1 cellular context compared by ENCODE assay signal in the genomic region with DNA sequence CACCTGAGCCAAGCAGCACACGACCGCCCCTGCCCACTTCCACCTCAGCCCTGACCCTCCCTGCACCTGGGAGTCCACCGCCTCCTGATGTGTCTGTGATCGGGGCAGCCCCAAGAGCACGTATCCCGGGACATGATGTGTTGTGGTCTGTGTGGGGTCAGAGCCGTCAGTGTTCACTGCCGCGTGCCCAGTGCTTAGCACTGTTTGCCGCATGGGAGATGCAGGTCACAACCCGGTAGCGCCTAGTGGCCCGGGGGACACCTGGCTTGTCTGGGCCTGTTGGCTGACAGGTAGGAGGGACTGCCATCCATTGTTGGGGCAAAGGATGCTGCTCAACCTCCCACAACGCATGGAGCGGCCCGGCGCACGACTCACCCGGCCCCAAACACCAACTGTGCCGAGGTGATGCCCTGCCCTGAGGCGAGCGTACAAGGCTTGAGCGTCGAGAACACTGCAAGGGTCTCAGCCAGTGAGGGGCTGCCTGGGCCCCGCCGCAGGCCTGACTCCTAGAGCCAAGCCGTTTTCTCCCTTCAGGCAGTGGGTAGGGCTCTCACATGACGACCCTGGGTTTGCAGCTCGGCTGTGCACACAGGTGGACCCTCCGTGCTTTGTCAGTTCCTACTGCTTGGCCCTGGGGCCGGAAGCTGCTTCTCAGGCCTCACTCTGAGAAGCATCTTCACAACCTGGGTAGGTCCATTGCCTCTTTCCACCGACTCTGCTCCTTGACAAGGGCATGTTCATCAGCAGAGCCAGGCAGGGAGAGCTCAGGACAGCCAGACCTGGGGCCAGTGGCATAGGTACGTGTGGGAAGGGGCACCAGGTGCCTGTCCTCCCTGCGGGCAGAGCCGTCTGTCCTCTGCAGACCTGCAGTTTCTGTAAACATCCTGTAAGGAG.
A peak's percentile ranks its signal among the peaks of the same experiment; 100 is the strongest.
TF ChIP-seq lines count a peak whose summit lies in the region.

No MANE protein-coding gene starts in this region.

TF ChIP-seq in HepG2, 621 proteins besides CTCF, POLR2A, EP300 and RAD21 (continued from another document and continues in another):
- TF ChIP-seq ZNF772 (CRISPR knock-in tag; IDR thresholded peaks at IDR 0.05): no peak
- no peak for TF ChIP-seq ZSCAN22 (CRISPR knock-in tag; IDR thresholded peaks at IDR 0.05)
- TF ChIP-seq HNRNPK (IDR thresholded peaks at IDR 0.05; ENCODE audit: low read depth, low read length, poor library complexity, severe bottlenecking): no peak
- TF ChIP-seq, protein P1, sequence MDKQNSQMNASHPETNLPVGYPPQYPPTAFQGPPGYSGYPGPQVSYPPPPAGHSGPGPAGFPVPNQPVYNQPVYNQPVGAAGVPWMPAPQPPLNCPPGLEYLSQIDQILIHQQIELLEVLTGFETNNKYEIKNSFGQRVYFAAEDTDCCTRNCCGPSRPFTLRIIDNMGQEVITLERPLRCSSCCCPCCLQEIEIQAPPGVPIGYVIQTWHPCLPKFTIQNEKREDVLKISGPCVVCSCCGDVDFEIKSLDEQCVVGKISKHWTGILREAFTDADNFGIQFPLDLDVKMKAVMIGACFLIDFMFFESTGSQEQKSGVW (CRISPR knock-in tag; IDR thresholded peaks at IDR 0.05; ENCODE audit: borderline replicate concordance): no peak
- no peak for TF ChIP-seq ZNF549 (CRISPR knock-in tag; IDR thresholded peaks at IDR 0.05)
- TF ChIP-seq ZFP62 (CRISPR knock-in tag; IDR thresholded peaks at IDR 0.05): no peak
- peak; percentile 9; the same call in 1 of the 2 replicates for TF ChIP-seq KDM2A (CRISPR knock-in tag; IDR thresholded peaks at IDR 0.05; ENCODE audit: borderline replicate concordance, low read depth)
- TF ChIP-seq RAD51 (IDR thresholded peaks at IDR 0.05; ENCODE audit: borderline replicate concordance): no peak
- no peak for TF ChIP-seq ZNF570 (CRISPR knock-in tag; IDR thresholded peaks at IDR 0.05; ENCODE audit: borderline replicate concordance)
- no peak for TF ChIP-seq SKI (IDR thresholded peaks at IDR 0.05; ENCODE audit: partially characterized antibody)
- TF ChIP-seq NBN (conservative IDR thresholded peaks at IDR 0.05): no peak
- TF ChIP-seq, protein P2, sequence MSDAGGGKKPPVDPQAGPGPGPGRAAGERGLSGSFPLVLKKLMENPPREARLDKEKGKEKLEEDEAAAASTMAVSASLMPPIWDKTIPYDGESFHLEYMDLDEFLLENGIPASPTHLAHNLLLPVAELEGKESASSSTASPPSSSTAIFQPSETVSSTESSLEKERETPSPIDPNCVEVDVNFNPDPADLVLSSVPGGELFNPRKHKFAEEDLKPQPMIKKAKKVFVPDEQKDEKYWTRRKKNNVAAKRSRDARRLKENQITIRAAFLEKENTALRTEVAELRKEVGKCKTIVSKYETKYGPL (CRISPR knock-in tag; IDR thresholded peaks at IDR 0.05): no peak
- TF ChIP-seq, protein P3, sequence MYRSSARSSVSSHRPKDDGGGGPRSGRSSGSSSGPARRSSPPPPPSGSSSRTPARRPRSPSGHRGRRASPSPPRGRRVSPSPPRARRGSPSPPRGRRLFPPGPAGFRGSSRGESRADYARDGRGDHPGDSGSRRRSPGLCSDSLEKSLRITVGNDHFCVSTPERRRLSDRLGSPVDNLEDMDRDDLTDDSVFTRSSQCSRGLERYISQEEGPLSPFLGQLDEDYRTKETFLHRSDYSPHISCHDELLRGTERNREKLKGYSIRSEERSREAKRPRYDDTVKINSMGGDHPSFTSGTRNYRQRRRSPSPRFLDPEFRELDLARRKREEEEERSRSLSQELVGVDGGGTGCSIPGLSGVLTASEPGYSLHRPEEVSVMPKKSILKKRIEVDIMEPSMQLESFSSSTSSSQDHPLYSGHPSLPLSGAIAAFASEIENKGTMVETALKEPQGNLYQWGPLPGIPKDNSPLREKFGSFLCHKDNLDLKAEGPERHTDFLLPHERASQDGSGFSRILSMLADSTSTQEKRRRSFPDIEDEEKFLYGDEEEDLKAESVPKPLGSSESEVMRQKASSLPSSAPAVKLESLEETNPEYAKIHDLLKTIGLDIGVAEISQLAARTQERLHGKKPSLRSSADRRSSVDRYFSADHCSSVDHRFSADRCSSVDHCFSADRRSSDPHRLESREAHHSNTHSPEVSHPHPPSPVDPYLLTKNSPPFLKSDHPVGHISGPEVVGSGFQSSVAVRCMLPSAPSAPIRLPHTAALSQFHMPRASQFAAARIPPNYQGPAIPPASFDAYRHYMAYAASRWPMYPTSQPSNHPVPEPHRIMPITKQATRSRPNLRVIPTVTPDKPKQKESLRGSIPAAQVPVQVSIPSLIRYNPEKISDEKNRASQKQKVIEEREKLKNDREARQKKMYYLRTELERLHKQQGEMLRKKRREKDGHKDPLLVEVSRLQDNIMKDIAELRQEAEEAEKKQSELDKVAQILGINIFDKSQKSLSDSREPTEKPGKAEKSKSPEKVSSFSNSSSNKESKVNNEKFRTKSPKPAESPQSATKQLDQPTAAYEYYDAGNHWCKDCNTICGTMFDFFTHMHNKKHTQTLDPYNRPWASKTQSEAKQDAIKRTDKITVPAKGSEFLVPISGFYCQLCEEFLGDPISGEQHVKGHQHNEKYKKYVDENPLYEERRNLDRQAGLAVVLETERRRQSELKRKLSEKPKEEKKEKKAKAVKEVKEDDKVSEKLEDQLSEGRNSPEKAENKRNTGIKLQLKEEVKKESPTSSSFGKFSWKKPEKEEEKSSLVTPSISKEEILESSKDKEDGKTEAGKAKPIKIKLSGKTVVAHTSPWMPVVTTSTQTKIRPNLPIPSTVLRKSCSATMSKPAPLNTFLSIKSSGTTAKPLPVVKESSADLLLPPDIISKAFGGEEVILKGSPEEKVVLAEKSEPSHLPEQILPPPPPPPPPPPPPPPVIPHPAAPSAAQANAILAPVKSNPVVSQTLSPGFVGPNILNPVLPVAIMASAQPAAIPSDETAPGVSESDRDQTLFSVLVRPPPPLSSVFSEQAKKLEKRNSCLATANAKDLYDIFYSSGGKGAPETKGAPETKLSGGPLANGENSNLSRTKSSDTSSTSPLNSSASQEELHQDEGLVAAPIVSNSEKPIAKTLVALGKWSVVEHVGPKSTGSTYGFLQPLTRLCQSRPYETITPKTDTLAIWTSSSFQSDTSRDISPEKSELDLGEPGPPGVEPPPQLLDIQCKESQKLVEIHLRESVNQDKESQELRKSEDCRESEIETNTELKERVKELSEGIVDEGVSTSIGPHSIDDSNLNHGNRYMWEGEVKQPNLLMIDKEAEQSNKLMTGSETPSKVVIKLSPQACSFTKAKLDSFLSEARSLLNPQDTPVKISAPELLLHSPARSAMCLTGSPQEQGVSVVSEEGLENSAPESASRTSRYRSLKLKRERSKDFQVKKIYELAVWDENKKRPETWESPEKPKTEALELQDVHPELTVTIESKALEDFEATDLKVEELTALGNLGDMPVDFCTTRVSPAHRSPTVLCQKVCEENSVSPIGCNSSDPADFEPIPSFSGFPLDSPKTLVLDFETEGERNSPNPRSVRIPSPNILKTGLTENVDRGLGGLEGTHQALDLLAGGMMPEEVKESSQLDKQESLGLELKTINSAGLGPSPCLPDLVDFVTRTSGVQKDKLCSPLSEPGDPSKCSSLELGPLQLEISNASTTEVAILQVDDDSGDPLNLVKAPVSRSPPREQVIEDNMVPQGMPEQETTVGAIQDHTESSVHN (CRISPR knock-in tag; IDR thresholded peaks at IDR 0.05): no peak
- no peak for TF ChIP-seq ZNF550 (CRISPR knock-in tag; IDR thresholded peaks at IDR 0.05; ENCODE audit: borderline replicate concordance)
- no peak for TF ChIP-seq MLLT10 (CRISPR knock-in tag; IDR thresholded peaks at IDR 0.05)
- TF ChIP-seq ZFY (CRISPR knock-in tag; IDR thresholded peaks at IDR 0.05): no peak
- TF ChIP-seq NFATC3 (CRISPR knock-in tag; IDR thresholded peaks at IDR 0.05): no peak
- no peak for TF ChIP-seq CEBPG (CRISPR knock-in tag; IDR thresholded peaks at IDR 0.05)
- TF ChIP-seq, protein P4, sequence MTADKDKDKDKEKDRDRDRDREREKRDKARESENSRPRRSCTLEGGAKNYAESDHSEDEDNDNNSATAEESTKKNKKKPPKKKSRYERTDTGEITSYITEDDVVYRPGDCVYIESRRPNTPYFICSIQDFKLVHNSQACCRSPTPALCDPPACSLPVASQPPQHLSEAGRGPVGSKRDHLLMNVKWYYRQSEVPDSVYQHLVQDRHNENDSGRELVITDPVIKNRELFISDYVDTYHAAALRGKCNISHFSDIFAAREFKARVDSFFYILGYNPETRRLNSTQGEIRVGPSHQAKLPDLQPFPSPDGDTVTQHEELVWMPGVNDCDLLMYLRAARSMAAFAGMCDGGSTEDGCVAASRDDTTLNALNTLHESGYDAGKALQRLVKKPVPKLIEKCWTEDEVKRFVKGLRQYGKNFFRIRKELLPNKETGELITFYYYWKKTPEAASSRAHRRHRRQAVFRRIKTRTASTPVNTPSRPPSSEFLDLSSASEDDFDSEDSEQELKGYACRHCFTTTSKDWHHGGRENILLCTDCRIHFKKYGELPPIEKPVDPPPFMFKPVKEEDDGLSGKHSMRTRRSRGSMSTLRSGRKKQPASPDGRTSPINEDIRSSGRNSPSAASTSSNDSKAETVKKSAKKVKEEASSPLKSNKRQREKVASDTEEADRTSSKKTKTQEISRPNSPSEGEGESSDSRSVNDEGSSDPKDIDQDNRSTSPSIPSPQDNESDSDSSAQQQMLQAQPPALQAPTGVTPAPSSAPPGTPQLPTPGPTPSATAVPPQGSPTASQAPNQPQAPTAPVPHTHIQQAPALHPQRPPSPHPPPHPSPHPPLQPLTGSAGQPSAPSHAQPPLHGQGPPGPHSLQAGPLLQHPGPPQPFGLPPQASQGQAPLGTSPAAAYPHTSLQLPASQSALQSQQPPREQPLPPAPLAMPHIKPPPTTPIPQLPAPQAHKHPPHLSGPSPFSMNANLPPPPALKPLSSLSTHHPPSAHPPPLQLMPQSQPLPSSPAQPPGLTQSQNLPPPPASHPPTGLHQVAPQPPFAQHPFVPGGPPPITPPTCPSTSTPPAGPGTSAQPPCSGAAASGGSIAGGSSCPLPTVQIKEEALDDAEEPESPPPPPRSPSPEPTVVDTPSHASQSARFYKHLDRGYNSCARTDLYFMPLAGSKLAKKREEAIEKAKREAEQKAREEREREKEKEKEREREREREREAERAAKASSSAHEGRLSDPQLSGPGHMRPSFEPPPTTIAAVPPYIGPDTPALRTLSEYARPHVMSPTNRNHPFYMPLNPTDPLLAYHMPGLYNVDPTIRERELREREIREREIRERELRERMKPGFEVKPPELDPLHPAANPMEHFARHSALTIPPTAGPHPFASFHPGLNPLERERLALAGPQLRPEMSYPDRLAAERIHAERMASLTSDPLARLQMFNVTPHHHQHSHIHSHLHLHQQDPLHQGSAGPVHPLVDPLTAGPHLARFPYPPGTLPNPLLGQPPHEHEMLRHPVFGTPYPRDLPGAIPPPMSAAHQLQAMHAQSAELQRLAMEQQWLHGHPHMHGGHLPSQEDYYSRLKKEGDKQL (CRISPR knock-in tag; IDR thresholded peaks at IDR 0.05; ENCODE audit: low read depth): no peak
- TF ChIP-seq, protein P5, sequence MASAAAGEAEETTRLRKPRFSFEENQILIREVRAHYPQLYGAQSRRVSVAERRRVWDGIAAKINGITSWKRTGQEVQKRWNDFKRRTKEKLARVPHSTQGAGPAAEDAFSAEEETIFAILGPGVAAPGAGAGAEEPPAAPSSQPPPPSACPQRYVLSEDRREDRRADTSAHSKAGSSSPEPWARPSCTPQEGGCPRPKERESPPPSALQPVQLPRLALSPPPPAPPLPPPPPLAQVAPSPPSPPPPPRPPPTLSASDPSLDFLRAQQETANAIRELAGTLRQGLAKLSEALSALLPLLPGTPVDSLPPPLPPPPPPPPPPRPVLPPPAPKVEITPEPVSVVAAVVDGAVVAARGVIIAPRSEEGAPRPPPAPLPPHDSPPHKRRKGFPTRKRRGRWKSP (CRISPR knock-in tag; IDR thresholded peaks at IDR 0.05): no peak
- TF ChIP-seq, protein P6, sequence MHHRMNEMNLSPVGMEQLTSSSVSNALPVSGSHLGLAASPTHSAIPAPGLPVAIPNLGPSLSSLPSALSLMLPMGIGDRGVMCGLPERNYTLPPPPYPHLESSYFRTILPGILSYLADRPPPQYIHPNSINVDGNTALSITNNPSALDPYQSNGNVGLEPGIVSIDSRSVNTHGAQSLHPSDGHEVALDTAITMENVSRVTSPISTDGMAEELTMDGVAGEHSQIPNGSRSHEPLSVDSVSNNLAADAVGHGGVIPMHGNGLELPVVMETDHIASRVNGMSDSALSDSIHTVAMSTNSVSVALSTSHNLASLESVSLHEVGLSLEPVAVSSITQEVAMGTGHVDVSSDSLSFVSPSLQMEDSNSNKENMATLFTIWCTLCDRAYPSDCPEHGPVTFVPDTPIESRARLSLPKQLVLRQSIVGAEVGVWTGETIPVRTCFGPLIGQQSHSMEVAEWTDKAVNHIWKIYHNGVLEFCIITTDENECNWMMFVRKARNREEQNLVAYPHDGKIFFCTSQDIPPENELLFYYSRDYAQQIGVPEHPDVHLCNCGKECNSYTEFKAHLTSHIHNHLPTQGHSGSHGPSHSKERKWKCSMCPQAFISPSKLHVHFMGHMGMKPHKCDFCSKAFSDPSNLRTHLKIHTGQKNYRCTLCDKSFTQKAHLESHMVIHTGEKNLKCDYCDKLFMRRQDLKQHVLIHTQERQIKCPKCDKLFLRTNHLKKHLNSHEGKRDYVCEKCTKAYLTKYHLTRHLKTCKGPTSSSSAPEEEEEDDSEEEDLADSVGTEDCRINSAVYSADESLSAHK (CRISPR knock-in tag; IDR thresholded peaks at IDR 0.05; ENCODE audit: borderline replicate concordance): no peak
- no peak for TF ChIP-seq TBX2 (CRISPR knock-in tag; IDR thresholded peaks at IDR 0.05; ENCODE audit: borderline replicate concordance)
- TF ChIP-seq, protein P7, sequence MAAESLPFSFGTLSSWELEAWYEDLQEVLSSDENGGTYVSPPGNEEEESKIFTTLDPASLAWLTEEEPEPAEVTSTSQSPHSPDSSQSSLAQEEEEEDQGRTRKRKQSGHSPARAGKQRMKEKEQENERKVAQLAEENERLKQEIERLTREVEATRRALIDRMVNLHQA (CRISPR knock-in tag; IDR thresholded peaks at IDR 0.05): no peak
- 0 out of 2 replicates have a peak, but pooled peaks have one; percentile 22 for TF ChIP-seq ZSCAN21 (CRISPR knock-in tag; IDR thresholded peaks at IDR 0.05; ENCODE audit: borderline replicate concordance)
- no peak for TF ChIP-seq ZNF207 (IDR thresholded peaks at IDR 0.05; ENCODE audit: borderline replicate concordance)
- TF ChIP-seq PHF5A (CRISPR knock-in tag; IDR thresholded peaks at IDR 0.05; ENCODE audit: low read depth, unreplicated experiment): no peak
- TF ChIP-seq ZFP36L1 (CRISPR knock-in tag; IDR thresholded peaks at IDR 0.05): no peak
- no peak for TF ChIP-seq SMC3 (IDR thresholded peaks at IDR 0.05; ENCODE audit: low read length)
- TF ChIP-seq ZNF7 (CRISPR knock-in tag; IDR thresholded peaks at IDR 0.05): no peak
- no peak for TF ChIP-seq SRSF1 (optimal IDR thresholded peaks at IDR 0.05; ENCODE audit: low read depth, low read length)
- TF ChIP-seq NPAS2 (CRISPR knock-in tag; IDR thresholded peaks at IDR 0.05; ENCODE audit: borderline replicate concordance): no peak
- no peak for TF ChIP-seq ZNF878 (CRISPR knock-in tag; IDR thresholded peaks at IDR 0.05)
